2 cellular contexts compared by ENCODE assay signal in the genomic region with DNA sequence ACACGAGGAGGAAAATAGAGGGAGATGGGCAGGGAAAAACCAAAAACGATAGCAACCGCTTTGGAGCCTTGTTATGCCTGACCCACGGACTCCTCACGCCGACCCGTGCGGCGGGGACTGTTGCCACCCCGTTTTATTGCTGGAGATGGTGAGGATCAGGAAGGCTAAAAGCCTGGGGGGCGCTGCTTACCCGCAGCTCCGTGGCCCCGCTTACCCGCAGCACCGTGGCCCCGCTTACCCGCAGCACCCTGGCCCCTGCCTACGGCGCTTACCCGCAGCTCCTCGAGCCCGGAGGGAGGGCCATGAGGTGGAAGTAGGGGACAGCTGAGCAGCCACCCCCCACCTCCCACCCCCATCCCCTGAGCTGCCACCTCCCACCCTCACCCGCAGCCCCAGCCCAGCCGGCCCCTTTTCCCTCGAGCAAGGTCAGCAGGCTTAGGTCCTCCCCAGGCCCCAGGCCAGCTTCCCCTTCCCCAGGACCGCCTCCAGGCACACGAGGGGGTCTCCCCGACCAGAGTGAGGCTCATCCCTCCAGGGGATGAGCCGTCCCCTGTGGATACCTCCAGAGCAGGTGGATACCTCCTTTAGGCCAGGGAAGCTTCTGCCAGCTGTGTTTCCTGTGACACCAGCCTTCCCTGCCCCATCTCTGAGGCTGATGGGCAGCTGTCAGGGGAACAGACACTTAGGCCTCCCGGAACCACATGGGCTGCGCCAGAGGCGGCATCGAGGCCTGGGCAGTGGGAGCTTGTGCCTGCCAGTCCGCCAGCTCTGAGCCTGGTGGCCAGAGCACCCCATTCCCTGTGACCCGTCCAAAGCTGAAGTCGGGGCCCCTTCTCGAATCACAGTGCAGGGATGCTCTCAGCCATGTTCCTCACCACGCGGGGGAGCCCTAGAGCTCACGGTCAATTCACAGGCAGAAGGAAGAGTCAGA.
TF ChIP-seq lines count a peak whose summit lies in the region.

No MANE protein-coding gene starts in this region.

TF ChIP-seq in H1, 55 proteins besides CTCF, POLR2A, EP300 and RAD21:
- TF ChIP-seq KDM1A (IDR thresholded peaks at IDR 0.05; ENCODE audit: borderline replicate concordance, low read length), result 0 out of 2 replicates have a peak, but pooled peaks have one; percentile 65
- TF ChIP-seq BCL11A (IDR thresholded peaks at IDR 0.05; ENCODE audit: low read depth in 2 of 2, low read length in 2 of 2), result no peak
TF ChIP-seq in H1: peak in this region for 1.

TF ChIP-seq in neural cell, 6 proteins besides CTCF, POLR2A, EP300 and RAD21:
- TF ChIP-seq SMC3 (conservative IDR thresholded peaks at IDR 0.05; ENCODE audit: poor library complexity), result peak; percentile 25
- no peak for TF ChIP-seq POLR2AphosphoS5 (IDR thresholded peaks at IDR 0.05)
TF ChIP-seq in neural cell: peak in this region for 1.
